In genomic region chr19:40739030-40739839, GRCh38 we compare ENCODE assay signal across 17 cellular contexts. TPM values are rescaled to one million over a fixed set of nuclear protein-coding genes. Genes with fewer than 3 reads are reported as not detected.
A peak's percentile ranks its signal among the peaks of the same experiment; 100 is the strongest.
DNase-seq lines count a peak whose midpoint lies in the region; ATAC-seq and TF ChIP-seq lines count a peak whose summit lies in the region.
"Had no signal": no experiment of that assay in that cellular context is flagged by ENCODE, and none has a peak within 500 bp of the region (broad histone marks: within the 10 kb centered on the region; RNA-seq: fewer than 3 reads in every experiment).

No MANE protein-coding gene starts in this region.

- no peaks in the 10 kb centered on the region for H4K20me1 ChIP-seq in BLaER1
- no peaks in the 10 kb centered on the region; the same call in 1 of the 2 replicates for H4K20me1 ChIP-seq in PC-9 (ENCODE audit: insufficient read depth)

- H3K4me1 ChIP-seq in BLaER1 (peaks cover 17% of the 10 kb centered on the region), PC-9 (replicated peaks; ENCODE audit: insufficient read depth) (peaks cover 15% of the 10 kb centered on the region)
- H3K4me1 ChIP-seq: BE2C had no signal

- no peak overlapping the region for H3K27ac Mint-ChIP-seq in endothelial cell (ENCODE audit: unreplicated experiment)
- H3K27ac Mint-ChIP-seq: activated naive CD8-positive, alpha-beta T cell treated with anti-CD3 and anti-CD28 coated beads, Interleukin-2, amount 10 ng/mL, durations not matched to agents 7 days and 5 days; stimulated activated memory B cell treated with anti-CD40 and anti-IgM and Interleukin-4, amounts not matched to agents 10 μg/mL and 1 μg/mL and 100 μg/mL, for 72 hours had no signal

- no peak overlapping the region for H2AFZ ChIP-seq in PC-9

- POLR2A ChIA-PET in PC-9 (lab: Charles Lee; ENCODE audit: unreplicated experiment), result no interaction called here

- peak overlapping the region; percentile 36 for H3K4me2 ChIP-seq in BLaER1
- no peak overlapping the region for H3K4me2 ChIP-seq in PC-9
- H3K4me2 ChIP-seq: smooth muscle cell had no signal

- peaks cover 7% of the 10 kb centered on the region for H3K27me3 Mint-ChIP-seq in endothelial cell (ENCODE audit: unreplicated experiment)
- H3K27me3 Mint-ChIP-seq: activated naive CD8-positive, alpha-beta T cell treated with anti-CD3 and anti-CD28 coated beads, Interleukin-2, amount 10 ng/mL, durations not matched to agents 7 days and 5 days; stimulated activated memory B cell treated with anti-CD40 and anti-IgM and Interleukin-4, amounts not matched to agents 10 μg/mL and 1 μg/mL and 100 μg/mL, for 72 hours had no signal

- no peak for TF ChIP-seq CTCF in endothelial cell (IDR thresholded peaks at IDR 0.05; ENCODE audit: unreplicated experiment)
- no peak for TF ChIP-seq CTCF in PC-9 (conservative IDR thresholded peaks at IDR 0.05)

- H3K27me3 ChIP-seq in BLaER1 (no peaks in the 10 kb centered on the region), PC-9 (ENCODE audit: insufficient read depth, low read depth) (no peaks in the 10 kb centered on the region)
- H3K27me3 ChIP-seq: BE2C, ovary had no signal

- H3K4me3 Mint-ChIP-seq in endothelial cell (ENCODE audit: unreplicated experiment), result peak overlapping the region; percentile 47
- H3K4me3 Mint-ChIP-seq: activated naive CD8-positive, alpha-beta T cell treated with anti-CD3 and anti-CD28 coated beads, Interleukin-2, amount 10 ng/mL, durations not matched to agents 7 days and 5 days; stimulated activated memory B cell treated with anti-CD40 and anti-IgM and Interleukin-4, amounts not matched to agents 10 μg/mL and 1 μg/mL and 100 μg/mL, for 72 hours had no signal

- no TSS peak for BruUV-seq in PC-9 (replicated peaks; lab: Mats Ljungman, UMichigan)

- peaks cover 22% of the 10 kb centered on the region for H3K36me3 Mint-ChIP-seq in endothelial cell (ENCODE audit: low read depth, unreplicated experiment)

- no peak for ATAC-seq in GM21360 (IDR thresholded peaks at IDR 0.05; ENCODE audit: unreplicated experiment)
- ATAC-seq: stimulated activated memory B cell treated with anti-CD40 and anti-IgM and Interleukin-4, amounts not matched to agents 10 μg/mL and 1 μg/mL and 100 μg/mL, for 72 hours had no signal

- in situ Hi-C loops in G401 (cut with HindIII; ENCODE audit: low sequenced_read_pairs), result no loop called here

- H3K36me3 ChIP-seq in BLaER1 (peaks cover 62% of the 10 kb centered on the region), PC-9 (ENCODE audit: low read depth) (peaks cover 9% of the 10 kb centered on the region; the same call in 1 of the 2 replicates)
- H3K36me3 ChIP-seq: ovary had no signal

- no peaks in the 10 kb centered on the region for H3K9me3 ChIP-seq in BLaER1
- no peaks in the 10 kb centered on the region for H3K9me3 ChIP-seq in PC-9 (ENCODE audit: insufficient read depth, low read depth)
- H3K9me3 ChIP-seq: BE2C, ovary had no signal

- H3K79me2 ChIP-seq in PC-9 (ENCODE audit: low read depth), result no peaks in the 10 kb centered on the region

- intact Hi-C loops in PC-9 (cut with micrococcal nuclease; ENCODE audit: unreplicated experiment), result no loop called here

- 0 out of 2 replicates have a peak overlapping the region, but pooled peaks have one; percentile 45 for H3K9ac ChIP-seq in BLaER1

- H3K9me3 Mint-ChIP-seq in endothelial cell (ENCODE audit: unreplicated experiment), result no peaks in the 10 kb centered on the region
- H3K9me3 Mint-ChIP-seq: activated naive CD8-positive, alpha-beta T cell treated with anti-CD3 and anti-CD28 coated beads, Interleukin-2, amount 10 ng/mL, durations not matched to agents 7 days and 5 days; stimulated activated memory B cell treated with anti-CD40 and anti-IgM and Interleukin-4, amounts not matched to agents 10 μg/mL and 1 μg/mL and 100 μg/mL, for 72 hours had no signal

- H3K4me3 ChIP-seq in BLaER1 (no peak overlapping the region), skin epidermis (no peak overlapping the region), PC-9 (no peak overlapping the region)
- H3K4me3 ChIP-seq: ovary, smooth muscle cell had no signal

- H3K9me2 ChIP-seq in PC-9 (ENCODE audit: insufficient read depth), result no peaks in the 10 kb centered on the region

- DNase-seq in G401 (ENCODE audit: low spot score) (peak; percentile 22), endothelial cell (ENCODE audit: low spot score) (no peak), iPS-NIHi7 (ENCODE audit: extremely low spot score) (no peak), PC-9 (no peak)
- DNase-seq: activated CD4-positive, alpha-beta T cell treated with anti-CD3 and anti-CD28 coated beads for 1 hour; activated naive CD8-positive, alpha-beta T cell treated with anti-CD3 and anti-CD28 coated beads, Interleukin-2, amount 10 ng/mL, durations not matched to agents 7 days and 5 days; activated T-cell treated with anti-CD3 and anti-CD28 coated beads for 4 hours; BE2C; kidney; NK-92 treated with Interleukin-12 subunit alpha and Interleukin-12 subunit beta, amount 100 ng/mL, for 24 hours; ovary had no signal

- CTCF ChIA-PET in PC-9 (lab: Charles Lee), result no interaction called here

- 0 out of 2 replicates have a peak overlapping the region, but pooled peaks have one; percentile 26 for H3K27ac ChIP-seq in BLaER1
- H3K27ac ChIP-seq in skin epidermis, result peak overlapping the region in 13 of 21 experiments; percentile 42 to 86 (median 71)
- no peak overlapping the region for H3K27ac ChIP-seq in PC-9
- H3K27ac ChIP-seq: ovary had no signal

- H3F3A ChIP-seq in PC-9 (ENCODE audit: insufficient read depth, low read depth), result peaks cover 31% of the 10 kb centered on the region

- H3K4me1 Mint-ChIP-seq in endothelial cell (ENCODE audit: unreplicated experiment), result no peaks in the 10 kb centered on the region
- H3K4me1 Mint-ChIP-seq: stimulated activated memory B cell treated with anti-CD40 and anti-IgM and Interleukin-4, amounts not matched to agents 10 μg/mL and 1 μg/mL and 100 μg/mL, for 72 hours had no signal

RNA-seq across cellular contexts. Expression of gene ACTMAP, which starts 11.0 kb away (rescaled TPM):
- 3.3 and 6.8 TPM in 2 replicates for total RNA-seq in G401 (2014; rRNA removed; shearing (Covaris generic))
- total RNA-seq in endothelial cell (ENCODE audit: unreplicated experiment), result 24.6 TPM
- total RNA-seq in PC-9 (2021), result 35.9 and 39.3 TPM in 2 replicates

RNA-seq across cellular contexts. Expression of gene SNRPA, which starts 11.8 kb away (rescaled TPM):
- total RNA-seq in G401 (2014; rRNA removed; shearing (Covaris generic)), result 134 and 162 TPM in 2 replicates
- 101 TPM for total RNA-seq in endothelial cell (ENCODE audit: unreplicated experiment)
- total RNA-seq in PC-9 (2021), result 119 and 147 TPM in 2 replicates

RNA-seq across cellular contexts. Expression of gene ITPKC, which starts 22.3 kb away (rescaled TPM):
- 14.3 and 24.4 TPM in 2 replicates for total RNA-seq in G401 (2014; rRNA removed; shearing (Covaris generic))
- total RNA-seq in endothelial cell (ENCODE audit: unreplicated experiment) (12.1 TPM), PC-9 (2021) (17.6 and 22.1 TPM in 2 replicates)

RNA-seq across cellular contexts. Expression of gene COQ8B, which starts 22.5 kb away (rescaled TPM):
- total RNA-seq in G401 (2014; rRNA removed; shearing (Covaris generic)), result 58.6 and 59.5 TPM in 2 replicates
- 26.4 TPM for total RNA-seq in endothelial cell (ENCODE audit: unreplicated experiment)
- 57.7 and 66.6 TPM in 2 replicates for total RNA-seq in PC-9 (2021)

RNA-seq across cellular contexts. Expression of gene MIA, which starts 36.1 kb away (rescaled TPM):
- total RNA-seq in G401 (2014; rRNA removed; shearing (Covaris generic)), result 3.8 TPM in 1 of 2 replicates, not detected in the other
- total RNA-seq in endothelial cell (ENCODE audit: unreplicated experiment) (not detected), PC-9 (2021) (2.5 and 2.7 TPM in 2 replicates)
- total RNA-seq: LHCN-M2 had no signal
